Comparison of ENCODE assay signal across 14 cellular contexts in the genomic region with DNA sequence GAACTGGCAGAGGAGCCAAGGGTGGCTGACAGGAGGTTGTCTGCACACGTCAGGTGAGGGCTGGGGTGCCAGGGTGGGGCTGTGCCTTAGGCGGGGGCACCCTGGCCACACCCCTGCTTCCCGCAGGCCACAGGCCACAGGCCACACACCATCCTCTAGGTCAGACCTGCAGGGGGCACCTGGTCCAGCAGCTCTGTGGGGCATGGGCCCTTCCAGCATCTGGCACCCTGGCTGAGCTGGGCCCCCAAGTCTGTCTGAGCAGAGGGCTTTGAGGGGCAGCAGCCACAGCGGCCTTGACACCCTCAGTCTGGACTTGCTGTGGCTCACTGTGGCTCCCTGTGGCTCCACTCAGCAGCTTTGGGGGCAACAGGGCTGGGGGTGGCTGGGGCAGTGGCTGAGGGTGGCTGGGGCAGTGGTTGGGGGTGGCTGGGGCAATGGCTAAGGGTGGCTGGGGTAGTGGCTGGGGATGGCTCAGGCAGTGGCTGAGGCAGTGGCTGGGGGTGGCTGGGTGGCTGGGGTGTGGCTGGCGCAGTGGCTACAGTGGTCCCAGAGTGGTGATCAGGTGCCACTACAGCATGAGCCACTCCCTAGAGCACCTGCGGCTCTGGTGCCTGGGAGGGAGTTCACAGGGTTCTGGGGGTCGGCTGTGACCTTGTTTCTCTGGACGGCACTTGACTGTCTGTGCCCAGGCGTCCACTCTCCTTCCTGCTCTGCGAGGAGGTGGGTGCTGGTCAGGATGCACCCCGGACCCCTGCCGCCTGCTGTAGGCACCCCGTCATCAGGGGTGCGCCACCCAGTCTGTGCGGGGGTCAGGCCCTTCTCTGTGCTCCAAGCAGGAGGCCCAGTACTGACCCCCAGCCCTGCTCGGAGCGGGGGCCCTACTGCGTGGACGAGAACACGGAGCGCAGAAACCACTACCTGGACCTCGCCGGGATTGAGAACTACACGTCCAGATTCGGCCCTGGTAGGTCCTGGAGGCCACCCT. TPM values are rescaled to one million over a fixed set of nuclear protein-coding genes. Genes with fewer than 3 reads are reported as not detected.
"Had no signal": no experiment of that assay in that cellular context is flagged by ENCODE, and none has a peak within 500 bp of the region (broad histone marks: within the 10 kb centered on the region; RNA-seq: fewer than 3 reads in every experiment).

No MANE protein-coding gene starts in this region.

- H3K36me3 ChIP-seq: breast epithelium, neutrophil, prostate gland, tibial artery, vagina had no signal

- H3K4me1 ChIP-seq: breast epithelium, foreskin keratinocyte, prostate gland, tibial artery, vagina had no signal

- H3K27ac ChIP-seq: breast epithelium, foreskin keratinocyte, neutrophil, prostate gland, tibial artery, vagina had no signal

- ATAC-seq: activated CD8-positive, alpha-beta memory T cell treated with anti-CD3 and anti-CD28 coated beads, Interleukin-2, amount 10 ng/mL, durations not matched to agents 7 days and 5 days; foreskin keratinocyte had no signal

- H3K4me3 ChIP-seq: breast epithelium, prostate gland, tibial artery, vagina had no signal

- H3K27me3 ChIP-seq: breast epithelium, foreskin keratinocyte, neutrophil, vagina had no signal

- H3K9me3 ChIP-seq: breast epithelium, neutrophil, prostate gland, tibial artery, vagina had no signal

- DNase-seq: activated CD4-positive, alpha-beta T cell treated with anti-CD3 and anti-CD28 coated beads, Interleukin-2, amount 50 U/mL, for 1 hour; activated CD8-positive, alpha-beta memory T cell treated with anti-CD3 and anti-CD28 coated beads, Interleukin-2, amount 10 ng/mL, durations not matched to agents 7 days and 5 days; activated gamma-delta T cell; activated naive CD8-positive, alpha-beta T cell treated with anti-CD3 and anti-CD28 coated beads, Interleukin-2, amount 10 ng/mL, durations not matched to agents 7 days and 5 days; activated T-cell treated with anti-CD3 and anti-CD28 coated beads, Interleukin-2, amount 50 U/mL, for 48 hours; anterior cingulate cortex; foreskin keratinocyte; islet precursor cell; stimulated activated CD4-positive, alpha-beta T cell treated with anti-CD3 and anti-CD28 coated beads, Interleukin-4, amount 100 ng/mL, for 1 hour; tibial artery had no signal

RNA-seq across cellular contexts. Expression of gene NKD2, which starts 27.1 kb away (rescaled TPM):
- polyA plus RNA-seq: foreskin keratinocyte had no signal
